ENCODE assay signal across 11 cellular contexts in the genomic region with DNA sequence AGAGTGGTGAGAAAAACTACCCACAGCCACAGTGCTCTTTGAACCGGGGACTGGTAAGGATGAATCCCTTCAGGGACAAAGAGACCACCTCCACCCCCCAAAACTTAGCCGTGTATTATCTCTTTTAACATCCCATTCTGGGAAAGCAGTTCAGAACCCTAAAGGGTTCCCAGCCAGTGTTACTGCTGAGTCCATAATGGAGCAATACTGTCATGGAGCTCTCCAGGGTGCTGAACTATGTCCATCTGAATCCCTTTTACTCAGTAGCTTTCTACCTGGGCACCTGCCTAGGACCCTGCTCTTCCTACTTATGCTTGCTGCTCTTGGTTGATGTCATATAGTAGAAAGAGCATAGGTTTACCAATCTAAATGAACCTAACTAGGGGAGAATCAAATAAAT. TPM values are rescaled to one million over a fixed set of nuclear protein-coding genes. Genes with fewer than 3 reads are reported as not detected.
DNase-seq lines count a peak whose midpoint lies in the region; ATAC-seq and TF ChIP-seq lines count a peak whose summit lies in the region.
"Had no signal": no experiment of that assay in that cellular context is flagged by ENCODE, and none has a peak within 500 bp of the region (broad histone marks: within the 10 kb centered on the region; RNA-seq: fewer than 3 reads in every experiment).

No MANE protein-coding gene starts in this region.

- H3K4me3 ChIP-seq in kidney epithelial cell (ENCODE audit: low read depth, low read length), result no peak overlapping the region

- H3K27me3 ChIP-seq in kidney epithelial cell (ENCODE audit: control insufficient read depth, insufficient read depth, low read length), result no peaks in the 10 kb centered on the region

- H3K4me1 Mint-ChIP-seq in activated T-helper 1 cell treated with anti-CD3 and anti-CD28 coated beads, Interleukin-12 subunit alpha, Interleukin-12 subunit beta, Interleukin-2, Interleukin-4 antibody, amounts not matched to agents 30 ng/mL and 10 ng/mL and 1 ng/mL, durations not matched to agents 14 hours and 24 hours and 36 hours (ENCODE audit: low read depth), result no peaks in the 10 kb centered on the region
- H3K4me1 Mint-ChIP-seq: IgD-negative memory B cell had no signal

- H3K9me3 Mint-ChIP-seq in activated T-helper 1 cell treated with anti-CD3 and anti-CD28 coated beads, Interleukin-12 subunit alpha, Interleukin-12 subunit beta, Interleukin-2, Interleukin-4 antibody, amounts not matched to agents 30 ng/mL and 10 ng/mL and 1 ng/mL, durations not matched to agents 14 hours and 24 hours and 36 hours, result peaks cover 4% of the 10 kb centered on the region

- no peak overlapping the region for H3K4me3 Mint-ChIP-seq in activated T-helper 1 cell treated with anti-CD3 and anti-CD28 coated beads, Interleukin-12 subunit alpha, Interleukin-12 subunit beta, Interleukin-2, Interleukin-4 antibody, amounts not matched to agents 30 ng/mL and 10 ng/mL and 1 ng/mL, durations not matched to agents 14 hours and 24 hours and 36 hours
- H3K4me3 Mint-ChIP-seq: activated naive CD8-positive, alpha-beta T cell; IgD-negative memory B cell had no signal

- intact Hi-C loops in activated T-helper 1 cell treated with anti-CD3 and anti-CD28 coated beads, Interleukin-12 subunit alpha, Interleukin-12 subunit beta, Interleukin-2, Interleukin-4 antibody, amounts not matched to agents 30 ng/mL and 10 ng/mL and 1 ng/mL, durations not matched to agents 14 hours and 24 hours and 36 hours (cut with micrococcal nuclease), result loop anchor here (2.0 kb wide), 1 partner anchor 26 kb away; no protein-coding TSS in a partner anchor
- intact Hi-C loops in left cardiac atrium (cut with DNase I), result no loop called here

- DNase-seq in AG08395 (ENCODE audit: low spot score), result peak; percentile 26
- DNase-seq in HuH-7 (ENCODE audit: low spot score), result peak; percentile 20
- DNase-seq in activated T-helper 1 cell treated with anti-CD3 and anti-CD28 coated beads, Interleukin-12 subunit alpha, Interleukin-12 subunit beta, Interleukin-2, Interleukin-4 antibody, amounts not matched to agents 30 ng/mL and 10 ng/mL and 1 ng/mL, durations not matched to agents 14 hours and 24 hours and 36 hours (ENCODE audit: low spot score), result peak; percentile 37
- peak; percentile 9 for DNase-seq in kidney epithelial cell (ENCODE audit: low read depth)
- DNase-seq in activated CD4-positive, CD25-positive, alpha-beta regulatory T cell treated with anti-CD3 and anti-CD28 coated beads, Interleukin-2, amount 50 U/mL, for 72 hours, result no peak
- no peak for DNase-seq in left cardiac atrium
- DNase-seq in epidermal melanocyte (ENCODE audit: insufficient read length, low spot score), result no peak
- DNase-seq: occipital lobe had no signal

- ATAC-seq in left cardiac atrium (no peak), GM19324 (IDR thresholded peaks at IDR 0.05; ENCODE audit: low FRiP score, unreplicated experiment) (no peak)

- no peaks in the 10 kb centered on the region for H3K27me3 Mint-ChIP-seq in activated T-helper 1 cell treated with anti-CD3 and anti-CD28 coated beads, Interleukin-12 subunit alpha, Interleukin-12 subunit beta, Interleukin-2, Interleukin-4 antibody, amounts not matched to agents 30 ng/mL and 10 ng/mL and 1 ng/mL, durations not matched to agents 14 hours and 24 hours and 36 hours (ENCODE audit: insufficient read depth)

- H3K36me3 ChIP-seq in kidney epithelial cell (ENCODE audit: control insufficient read depth, insufficient read depth, low read length), result no peaks in the 10 kb centered on the region

- TF ChIP-seq CTCF in kidney epithelial cell (IDR thresholded peaks at IDR 0.05; ENCODE audit: insufficient read depth, low read length, poor library complexity, severe bottlenecking), result no peak

- H3K27ac Mint-ChIP-seq in activated T-helper 1 cell treated with anti-CD3 and anti-CD28 coated beads, Interleukin-12 subunit alpha, Interleukin-12 subunit beta, Interleukin-2, Interleukin-4 antibody, amounts not matched to agents 30 ng/mL and 10 ng/mL and 1 ng/mL, durations not matched to agents 14 hours and 24 hours and 36 hours, result no peak overlapping the region
- H3K27ac Mint-ChIP-seq: activated naive CD8-positive, alpha-beta T cell; IgD-negative memory B cell had no signal

- H3K36me3 Mint-ChIP-seq in activated T-helper 1 cell treated with anti-CD3 and anti-CD28 coated beads, Interleukin-12 subunit alpha, Interleukin-12 subunit beta, Interleukin-2, Interleukin-4 antibody, amounts not matched to agents 30 ng/mL and 10 ng/mL and 1 ng/mL, durations not matched to agents 14 hours and 24 hours and 36 hours (ENCODE audit: low read depth), result no peaks in the 10 kb centered on the region
- H3K36me3 Mint-ChIP-seq: IgD-negative memory B cell had no signal

RNA-seq across cellular contexts. Expression of a gene that starts 22.2 kb away (rescaled TPM):
- 12.1 and 12.9 TPM in 2 replicates for total RNA-seq in activated T-helper 1 cell treated with anti-CD3 and anti-CD28 coated beads, Interleukin-12 subunit alpha, Interleukin-12 subunit beta, Interleukin-2, Interleukin-4 antibody, amounts not matched to agents 30 ng/mL and 10 ng/mL and 1 ng/mL, durations not matched to agents 14 hours and 24 hours and 36 hours
- 10.5 and 11.3 TPM in 2 replicates for total RNA-seq in kidney epithelial cell
- 10 to 100 TPM in 1 of 2 donors, 1 to 10 TPM in 1; 9.2 to 10.8 TPM for total RNA-seq in left cardiac atrium

Comparison
In these comparisons a context has a peak if more than half of its experiments do, and no peak if none do; other contexts are left out.
1. DNase-seq: peak in AG08395 (single experiment), HuH-7 (single experiment), activated T-helper 1 cell treated with anti-CD3 and anti-CD28 coated beads, Interleukin-12 subunit alpha, Interleukin-12 subunit beta, Interleukin-2, Interleukin-4 antibody, amounts not matched to agents 30 ng/mL and 10 ng/mL and 1 ng/mL, durations not matched to agents 14 hours and 24 hours and 36 hours (single experiment) and kidney epithelial cell (single experiment); none in activated CD4-positive, CD25-positive, alpha-beta regulatory T cell treated with anti-CD3 and anti-CD28 coated beads, Interleukin-2, amount 50 U/mL, for 72 hours (single experiment), left cardiac atrium (single experiment) and epidermal melanocyte (single experiment).